15 cellular contexts compared by ENCODE assay signal in genomic region chr6:16623029-16623653, GRCh38.
DNase-seq lines count a peak whose midpoint lies in the region; ATAC-seq, FAIRE-seq and TF ChIP-seq lines count a peak whose summit lies in the region.
"Had no signal": no experiment of that assay in that cellular context is flagged by ENCODE, and none has a peak within 500 bp of the region (broad histone marks: within the 10 kb centered on the region; RNA-seq: fewer than 3 reads in every experiment).

No MANE protein-coding gene starts in this region.

- H3K9ac ChIP-seq in H1 (replicated peaks in 1 of 4; ENCODE audit: extremely low read depth in 1 of 4, low read depth in 3 of 4, low read length in 3 of 4) (no peak overlapping the region), mesenchymal stem cell (ENCODE audit: low read length) (no peak overlapping the region)

- no peak overlapping the region for H4K5ac ChIP-seq in H1 (ENCODE audit: insufficient read length, low read depth, low read length)

- H3K4me2 ChIP-seq in H1 (ENCODE audit: insufficient read depth in 1 of 2, low read depth in 2 of 2, low read length in 2 of 2) (no peak overlapping the region), mesenchymal stem cell (ENCODE audit: low read length, poor library complexity, severe bottlenecking) (no peak overlapping the region)

- H2AFZ ChIP-seq in H1 (ENCODE audit: low read length) (no peak overlapping the region), mesenchymal stem cell (ENCODE audit: low read depth, low read length) (no peak overlapping the region)

- peaks cover 21% of the 10 kb centered on the region for H3K4me1 Mint-ChIP-seq in T-helper 17 cell

- H3K23me2 ChIP-seq in H1 (ENCODE audit: low read depth, low read length), result no peaks in the 10 kb centered on the region

- no peaks in the 10 kb centered on the region for H4K20me1 ChIP-seq in H1 (replicated peaks in 1 of 2; ENCODE audit: control insufficient read depth in 1 of 2, insufficient read depth in 2 of 2, low read length in 2 of 2)

- H4K8ac ChIP-seq in H1 (ENCODE audit: extremely low read depth, insufficient read depth, low read length) (no peak overlapping the region), mesenchymal stem cell (ENCODE audit: low read length) (no peak overlapping the region)

- no peak overlapping the region for H3K4me3 Mint-ChIP-seq in T-helper 17 cell
- H3K4me3 Mint-ChIP-seq: activated naive CD8-positive, alpha-beta T cell treated with anti-CD3 and anti-CD28 coated beads, Interleukin-2, amount 10 ng/mL, durations not matched to agents 7 days and 5 days; activated T-cell treated with anti-CD3 and anti-CD28 coated beads, Interleukin-2, amount 50 U/mL, for 4 hours; naive thymus-derived CD8-positive, alpha-beta T cell had no signal

- H2BK120ac ChIP-seq in H1 (replicated peaks; ENCODE audit: low read depth, low read length) (no peak overlapping the region), mesenchymal stem cell (ENCODE audit: low read depth, low read length) (no peak overlapping the region)

- H3K27me3 ChIP-seq in H1 (replicated peaks in 1 of 4; ENCODE audit: control insufficient read depth in 3 of 4, extremely low read depth in 1 of 4, insufficient read depth in 3 of 4, low read length in 3 of 4) (peaks cover 0 to 1% (median 0%) of the 10 kb centered on the region in 4 experiments; a peak in 1 of 7 replicates), mesenchymal stem cell (ENCODE audit: control insufficient read depth in 1 of 2, insufficient read depth in 1 of 2, low read length in 2 of 2) (no peaks in the 10 kb centered on the region), BE2C (no peaks in the 10 kb centered on the region)
- H3K27me3 ChIP-seq: esophagus muscularis mucosa had no signal

- H3K14ac ChIP-seq in H1 (ENCODE audit: insufficient read length) (no peak overlapping the region), mesenchymal stem cell (ENCODE audit: low read length in 2 of 2) (no peak overlapping the region)

- H3K79me2 ChIP-seq in H1 (ENCODE audit: control insufficient read depth in 1 of 2, insufficient read depth in 2 of 2, low read length in 2 of 2), result no peaks in the 10 kb centered on the region

- H3K18ac ChIP-seq in H1 (ENCODE audit: extremely low read depth, low read length) (no peak overlapping the region), mesenchymal stem cell (ENCODE audit: low read depth in 1 of 2, low read length in 2 of 2) (no peak overlapping the region)

- no peak overlapping the region for H2BK20ac ChIP-seq in H1 (ENCODE audit: low read length)

- peak; percentile 25 for DNase-seq in H4 (ENCODE audit: low spot score)
- no peak for DNase-seq in T-helper 17 cell
- no peak for DNase-seq in H1 (ENCODE audit: low read depth in 1 of 2, low spot score in 2 of 2)
- DNase-seq in mesenchymal stem cell, result peak; percentile 11
- DNase-seq in BE2C, result no peak
- no peak for DNase-seq in OCI-M2 (lab: John Stamatoyannopoulos, UW; ENCODE audit: unreplicated experiment)
- DNase-seq in cardiac septum (ENCODE audit: low spot score), result no peak
- DNase-seq: activated CD4-positive, alpha-beta T cell treated with anti-CD3 and anti-CD28 coated beads, Interleukin-2, amount 50 U/mL, for 1 hour; activated naive CD8-positive, alpha-beta T cell treated with anti-CD3 and anti-CD28 coated beads, Interleukin-2, amount 10 ng/mL, durations not matched to agents 7 days and 5 days; activated T-cell treated with anti-CD3 and anti-CD28 coated beads, Interleukin-2, amount 50 U/mL, for 4 hours; cortex of kidney; DMS 273 treated with DMSO at 0.1 percent for 48 hours; naive thymus-derived CD8-positive, alpha-beta T cell had no signal

- H2BK15ac ChIP-seq in H1 (ENCODE audit: low read length), result no peak overlapping the region
- no peak overlapping the region for H2BK15ac ChIP-seq in mesenchymal stem cell (ENCODE audit: low read depth, poor library complexity, severe bottlenecking)

- H2BK5ac ChIP-seq in H1 (ENCODE audit: low read depth, low read length), result no peak overlapping the region
- H2BK5ac ChIP-seq in mesenchymal stem cell (ENCODE audit: low read depth, low read length, poor library complexity, severe bottlenecking), result no peak overlapping the region

- H3K79me1 ChIP-seq in H1 (ENCODE audit: low read depth, low read length) (no peaks in the 10 kb centered on the region), mesenchymal stem cell (replicated peaks; ENCODE audit: low read length, poor library complexity, severe bottlenecking) (peaks cover 12% of the 10 kb centered on the region)

- H3K4me1 ChIP-seq in H1 (replicated peaks in 1 of 4; ENCODE audit: control insufficient read depth in 3 of 4, insufficient read depth in 4 of 4, low read length in 3 of 4), result no peaks in the 10 kb centered on the region
- H3K4me1 ChIP-seq in mesenchymal stem cell (ENCODE audit: control insufficient read depth, insufficient read depth, low read depth, low read length), result no peaks in the 10 kb centered on the region
- peaks cover 4% of the 10 kb centered on the region for H3K4me1 ChIP-seq in BE2C

- H3K23ac ChIP-seq in H1 (ENCODE audit: insufficient read length), result no peak overlapping the region
- H3K23ac ChIP-seq in mesenchymal stem cell (ENCODE audit: low read length in 2 of 2), result no peak overlapping the region

- H3K4me3 ChIP-seq in H1 (ENCODE audit: extremely low read depth in 1 of 4, insufficient read depth in 2 of 4, low read depth in 3 of 4, low read length in 4 of 4), result no peak overlapping the region
- H3K4me3 ChIP-seq in mesenchymal stem cell (ENCODE audit: insufficient read depth in 1 of 2, low read depth in 1 of 2, low read length in 2 of 2), result no peak overlapping the region
- no peak overlapping the region for H3K4me3 ChIP-seq in BE2C (ENCODE audit: low read depth, low read length)
- H3K4me3 ChIP-seq: esophagus muscularis mucosa had no signal

- intact Hi-C loops in cardiac septum (cut with DNase I), result no loop called here

- H3K56ac ChIP-seq in H1 (replicated peaks; ENCODE audit: insufficient read length, low read depth, low read length), result no peak overlapping the region

- H3K27me3 Mint-ChIP-seq in T-helper 17 cell, result no peaks in the 10 kb centered on the region
- H3K27me3 Mint-ChIP-seq: activated naive CD8-positive, alpha-beta T cell treated with anti-CD3 and anti-CD28 coated beads, Interleukin-2, amount 10 ng/mL, durations not matched to agents 7 days and 5 days; naive thymus-derived CD8-positive, alpha-beta T cell had no signal

- CTCF ChIA-PET in H1 (lab: Charles Lee; ENCODE audit: partially characterized antibody), result interaction anchor here (1.2 kb wide), 1 partner anchor 13 kb away, joined by 4 read pairs; no protein-coding TSS in a partner anchor

- no peak for TF ChIP-seq POLR2A in H1 (IDR thresholded peaks at IDR 0.05; ENCODE audit: control extremely low read depth in 1 of 2, low read depth in 2 of 2, low read length in 2 of 2)

- no peak for ATAC-seq in T-helper 17 cell
- ATAC-seq in HG02610 (IDR thresholded peaks at IDR 0.05; ENCODE audit: unreplicated experiment), result no peak
- ATAC-seq: naive thymus-derived CD8-positive, alpha-beta T cell had no signal

- FAIRE-seq in H1 (lab: Jason Lieb, UNC), result no peak

- no peak overlapping the region for H4K91ac ChIP-seq in H1 (replicated peaks; ENCODE audit: insufficient read length, low read length)
- H4K91ac ChIP-seq in mesenchymal stem cell (ENCODE audit: low read length), result no peak overlapping the region

- no peaks in the 10 kb centered on the region for H3K36me3 ChIP-seq in H1 (ENCODE audit: control insufficient read depth in 2 of 4, insufficient read depth in 4 of 4, low read length in 3 of 4)
- peaks cover 0 to 3% of the 10 kb centered on the region in 2 experiments for H3K36me3 ChIP-seq in mesenchymal stem cell (ENCODE audit: control insufficient read depth in 1 of 2, insufficient read depth in 2 of 2, low read depth in 1 of 2, low read length in 2 of 2)
- H3K36me3 ChIP-seq in BE2C, result no peaks in the 10 kb centered on the region
- H3K36me3 ChIP-seq: esophagus muscularis mucosa had no signal

- H3K4ac ChIP-seq in H1 (replicated peaks; ENCODE audit: insufficient read length, low read depth, low read length) (no peak overlapping the region), mesenchymal stem cell (ENCODE audit: low read depth in 1 of 2, low read length in 2 of 2) (no peak overlapping the region)

- 95% methylated on average over 3 of the region's 3 CpGs; no CpG with 5 or more reads in 1 of the 2 experiments for WGBS in H1 (ENCODE audit: extremely low coverage in 1 of 2, insufficient coverage in 1 of 2, insufficient read length in 1 of 2, insufficient replicate concordance in 2 of 2, low coverage in 1 of 2, low lambda C conversion rate in 2 of 2, missing lambda C conversion rate in 1 of 2), 2 experiments
- 96% methylated on average over 2 of the region's 3 CpGs for WGBS in mesenchymal stem cell

- H3K27ac Mint-ChIP-seq in T-helper 17 cell, result peak overlapping the region; percentile 3
- H3K27ac Mint-ChIP-seq: activated naive CD8-positive, alpha-beta T cell treated with anti-CD3 and anti-CD28 coated beads, Interleukin-2, amount 10 ng/mL, durations not matched to agents 7 days and 5 days had no signal

- H3K9me3 ChIP-seq in T-helper 17 cell (ENCODE audit: control insufficient read depth, low read length, poor library complexity, severe bottlenecking) (no peaks in the 10 kb centered on the region), H1 (ENCODE audit: insufficient read depth in 2 of 2, low read depth in 1 of 2, low read length in 1 of 2) (no peaks in the 10 kb centered on the region), mesenchymal stem cell (ENCODE audit: control insufficient read depth, low read length) (no peaks in the 10 kb centered on the region), BE2C (no peaks in the 10 kb centered on the region)
- H3K9me3 ChIP-seq: esophagus muscularis mucosa had no signal

- TF ChIP-seq CTCF in H1 (IDR thresholded peaks at IDR 0.05; ENCODE audit: control extremely low read depth in 1 of 3, insufficient read depth in 1 of 3, low read depth in 1 of 3, low read length in 3 of 3), result no peak
- TF ChIP-seq CTCF in BE2C (IDR thresholded peaks at IDR 0.05; ENCODE audit: low read depth, low read length), result no peak

- H3K36me3 Mint-ChIP-seq in T-helper 17 cell (ENCODE audit: low read depth), result peaks cover 2% of the 10 kb centered on the region

- no peak for TF ChIP-seq RAD21 in H1 (IDR thresholded peaks at IDR 0.05 in 1 of 2, conservative IDR thresholded peaks at IDR 0.05 in 1 of 2; ENCODE audit: low read depth in 2 of 2, low read length in 2 of 2)

- TF ChIP-seq EP300 in H1 (IDR thresholded peaks at IDR 0.05; ENCODE audit: borderline replicate concordance in 1 of 2, low read depth in 2 of 2, low read length in 2 of 2), result no peak

- POLR2A ChIA-PET in H1 (lab: Charles Lee; ENCODE audit: partially characterized antibody), result no interaction called here

- H2BK12ac ChIP-seq in H1 (ENCODE audit: low read depth, low read length) (no peak overlapping the region), mesenchymal stem cell (ENCODE audit: low read length in 2 of 2) (no peak overlapping the region)

- H2AK5ac ChIP-seq in H1 (ENCODE audit: low read depth, low read length), result no peak overlapping the region
- no peak overlapping the region for H2AK5ac ChIP-seq in mesenchymal stem cell (ENCODE audit: low read length, severe bottlenecking)

- H3K27ac ChIP-seq in H1 (ENCODE audit: low read depth, low read length), result no peak overlapping the region
- no peak overlapping the region for H3K27ac ChIP-seq in mesenchymal stem cell (ENCODE audit: low read length, poor library complexity, severe bottlenecking)
- H3K27ac ChIP-seq: esophagus muscularis mucosa had no signal

TF ChIP-seq in H1, 55 proteins besides CTCF, POLR2A, EP300 and RAD21 (continues in another document):
- no peak for TF ChIP-seq KDM5A (IDR thresholded peaks at IDR 0.05; ENCODE audit: low read length)

Comparison
In these comparisons a context has a peak if more than half of its experiments do, and no peak if none do; other contexts are left out.
1. DNase-seq: peak in H4 (single experiment) and mesenchymal stem cell (single experiment); none in T-helper 17 cell (0 of 3), H1 (0 of 2), BE2C (single experiment), OCI-M2 (single experiment) and cardiac septum (single experiment).